ENCODE assay signal across 23 cellular contexts in the genomic region with DNA sequence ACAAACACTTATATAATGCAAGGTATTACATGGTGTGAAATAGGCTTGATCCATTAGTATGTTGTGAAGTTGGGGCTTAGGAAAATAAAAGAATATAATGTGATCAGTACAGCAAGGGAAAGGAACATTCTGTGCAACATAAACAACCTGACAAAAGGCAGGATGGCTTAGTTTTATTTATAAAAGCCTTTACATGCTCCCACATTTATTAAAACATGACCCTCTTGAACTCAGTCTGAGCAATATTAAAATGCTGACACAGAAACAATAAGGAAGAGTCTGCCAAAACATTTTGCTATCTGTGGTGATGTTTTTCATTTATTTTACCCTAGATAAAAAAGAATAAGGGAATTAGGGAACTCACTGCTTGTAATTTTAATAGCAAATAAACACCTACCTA.
"Had no signal": no experiment of that assay in that cellular context is flagged by ENCODE, and none has a peak within 500 bp of the region (broad histone marks: within the 10 kb centered on the region; RNA-seq: fewer than 3 reads in every experiment).

No MANE protein-coding gene starts in this region.

- DNase-seq: KBM-7, MV-4-11, NCI-H1048, NCI-H1105, NCI-H1417, NCI-H1436 treated with DMSO at 0.1 percent for 48 hours, NCI-H1694, NCI-H187 treated with DMSO at 0.1 percent for 48 hours, NCI-H2029 treated with DMSO at 0.1 percent for 48 hours, NCI-H2107, NCI-H2227 treated with DMSO at 0.1 percent for 48 hours, NCI-H446, NCI-H510A, NCI-H524 treated with DMSO at 0.1 percent for 48 hours, NCI-H69, NCI-H774, Right ventricle myocardium superior, RPMI8226, SIG-M5, SW 1271 had no signal

- H3K27ac ChIP-seq: SJSA1, SK-N-MC had no signal

- FAIRE-seq: RCC 7860 had no signal

- H3K9me3 ChIP-seq: SJSA1 had no signal

- H3K4me1 ChIP-seq: SJSA1 had no signal

- H3K27me3 ChIP-seq: SJSA1 had no signal

- H3K36me3 ChIP-seq: SJSA1 had no signal

- H3K4me3 ChIP-seq: SJSA1, SK-N-MC had no signal
